In the genomic region with DNA sequence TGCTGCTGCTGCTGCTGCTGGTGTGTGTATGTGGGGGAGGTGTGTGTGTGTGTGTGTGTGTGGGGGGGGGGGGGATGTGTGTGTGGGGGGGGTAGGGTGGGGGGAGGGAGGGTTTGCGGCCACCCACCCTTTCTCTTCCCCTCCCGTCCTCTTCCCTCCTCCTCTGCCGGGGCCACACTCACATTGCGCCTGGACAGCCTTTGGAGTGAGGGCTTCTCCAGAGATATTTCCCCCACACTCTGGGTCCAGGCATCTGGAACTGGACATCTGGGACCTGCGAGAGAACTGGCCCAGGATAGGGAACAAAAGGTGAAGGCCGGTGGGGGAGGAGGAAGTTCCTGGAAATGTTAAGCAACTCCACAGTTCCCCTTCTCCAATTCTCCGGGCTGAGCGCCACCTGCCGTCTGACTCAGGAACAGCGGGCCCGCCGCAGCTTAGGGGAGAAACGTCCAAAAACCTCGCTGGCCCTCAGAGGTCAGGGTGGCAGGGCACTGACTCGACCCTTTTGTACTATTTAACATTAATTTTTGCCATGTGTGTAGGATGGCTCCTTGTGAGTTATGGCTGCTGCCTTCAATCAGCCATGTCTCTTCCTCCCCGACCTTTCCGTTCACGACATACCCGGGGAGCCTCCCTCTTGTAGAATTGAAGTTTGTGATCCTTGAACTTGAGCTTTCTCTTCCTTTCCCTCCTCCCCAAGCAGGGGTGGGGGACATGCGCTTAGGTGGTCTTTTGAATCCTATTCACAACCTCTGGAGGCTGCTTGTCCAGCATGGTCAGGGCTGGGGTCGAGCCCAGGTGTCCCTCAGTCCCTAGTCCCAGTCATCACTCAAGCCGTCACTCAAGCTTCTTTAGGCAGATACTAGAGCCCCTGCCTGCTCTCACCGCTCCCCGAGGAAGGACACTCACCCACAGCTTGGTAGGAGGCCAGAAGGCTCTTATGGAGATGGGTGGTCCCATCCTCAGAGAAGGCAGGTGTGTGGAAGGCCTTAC, we compare ENCODE assay signal across 8 cellular contexts. TPM values are rescaled to one million over a fixed set of nuclear protein-coding genes. Genes with fewer than 3 reads are reported as not detected.
DNase-seq lines count a peak whose midpoint lies in the region; ATAC-seq and TF ChIP-seq lines count a peak whose summit lies in the region.

Gene C1RL, minus strand, starts transcription at position 287 of the 993 bp plus-strand sequence. Its CDS starts 34 bp downstream, at position 253.

- H3K9me3 ChIP-seq in Karpas-422 (ENCODE audit: low read length) (peaks cover 4% of the 10 kb centered on the region; the same call in 1 of the 2 replicates), fibroblast of lung (ENCODE audit: control insufficient read depth, insufficient read depth, low read depth, low read length) (no peaks in the 10 kb centered on the region)

- H3K79me2 ChIP-seq in Karpas-422 (ENCODE audit: low read length) (peaks cover 35% of the 10 kb centered on the region), fibroblast of lung (ENCODE audit: control insufficient read depth, insufficient read depth, low read length) (peaks cover 11% of the 10 kb centered on the region)

- H3K27me3 ChIP-seq in Karpas-422 (ENCODE audit: low read length) (no peaks in the 10 kb centered on the region), fibroblast of lung (ENCODE audit: control insufficient read depth, insufficient read depth, low read length) (no peaks in the 10 kb centered on the region)

- TF ChIP-seq CTCF in GM12865 (IDR thresholded peaks at IDR 0.05; ENCODE audit: insufficient read depth, low read depth, low read length, missing control alignments) (peak; percentile 95), fibroblast of lung (conservative IDR thresholded peaks at IDR 0.05 in 1 of 2, IDR thresholded peaks at IDR 0.05 in 1 of 2; ENCODE audit: low read depth in 1 of 2, low read length in 2 of 2) (peak; percentile 95 to 96)

- H3K36me3 ChIP-seq in Karpas-422 (ENCODE audit: insufficient read depth, low read length) = peaks cover 17% of the 10 kb centered on the region
- H3K36me3 ChIP-seq in fibroblast of lung (ENCODE audit: control insufficient read depth, insufficient read depth, low read length) = peaks cover 4% of the 10 kb centered on the region

- no peaks in the 10 kb centered on the region for H3K27me3 Mint-ChIP-seq in naive thymus-derived CD8-positive, alpha-beta T cell
- no peaks in the 10 kb centered on the region for H3K27me3 Mint-ChIP-seq in stimulated activated memory B cell treated with anti-CD40 and anti-IgM and Interleukin-4, amounts not matched to agents 10 μg/mL and 1 μg/mL and 100 μg/mL, for 72 hours

- DNase-seq in GM12865 (ENCODE audit: low read depth) (peak; percentile 85), Karpas-422 (peak; percentile 92), RPMI8226 (peak; percentile 78), fibroblast of lung (ENCODE audit: low read depth in 2 of 2) (peak; percentile 76 to 95)
- DNase-seq in activated T-helper 1 cell treated with anti-CD3 and anti-CD28 coated beads, Interleukin-2, amount 50 U/mL, for 16 hours (ENCODE audit: low read depth in 1 of 2, low spot score in 1 of 2) = peak; percentile 71 to 73
- DNase-seq in naive thymus-derived CD8-positive, alpha-beta T cell = peak; percentile 34 to 86 (median 74)

- peaks cover 1 to 16% (median 9%) of the 10 kb centered on the region in 9 donors for H3K9me3 Mint-ChIP-seq in naive thymus-derived CD8-positive, alpha-beta T cell
- H3K9me3 Mint-ChIP-seq in stimulated activated memory B cell treated with anti-CD40 and anti-IgM and Interleukin-4, amounts not matched to agents 10 μg/mL and 1 μg/mL and 100 μg/mL, for 72 hours = peaks cover 9% of the 10 kb centered on the region

- peaks cover 10 to 14% (median 13%) of the 10 kb centered on the region in 3 donors for H3K36me3 Mint-ChIP-seq in naive thymus-derived CD8-positive, alpha-beta T cell
- peaks cover 20% of the 10 kb centered on the region for H3K36me3 Mint-ChIP-seq in stimulated activated memory B cell treated with anti-CD40 and anti-IgM and Interleukin-4, amounts not matched to agents 10 μg/mL and 1 μg/mL and 100 μg/mL, for 72 hours

- H3K4me3 Mint-ChIP-seq in naive thymus-derived CD8-positive, alpha-beta T cell = peak within 1 kb of the TSS; percentile 90 to 96 (median 94)
- peak within 1 kb of the TSS; percentile 94 for H3K4me3 Mint-ChIP-seq in stimulated activated memory B cell treated with anti-CD40 and anti-IgM and Interleukin-4, amounts not matched to agents 10 μg/mL and 1 μg/mL and 100 μg/mL, for 72 hours

- peaks cover 26 to 50% (median 45%) of the 10 kb centered on the region in 4 donors for H3K4me1 Mint-ChIP-seq in naive thymus-derived CD8-positive, alpha-beta T cell
- peaks cover 39% of the 10 kb centered on the region for H3K4me1 Mint-ChIP-seq in stimulated activated memory B cell treated with anti-CD40 and anti-IgM and Interleukin-4, amounts not matched to agents 10 μg/mL and 1 μg/mL and 100 μg/mL, for 72 hours

- H4K20me1 ChIP-seq in Karpas-422 (ENCODE audit: insufficient read depth, low read depth, low read length) (no peaks in the 10 kb centered on the region), fibroblast of lung (ENCODE audit: control insufficient read depth, extremely low read depth, insufficient read depth, low read length) (no peaks in the 10 kb centered on the region)

- H3K9ac ChIP-seq in Karpas-422 (ENCODE audit: low read length) (peak within 1 kb of the TSS; percentile 96), fibroblast of lung (ENCODE audit: insufficient read depth, low read length) (peak within 1 kb of the TSS; percentile 87)

- POLR2A ChIA-PET in naive thymus-derived CD8-positive, alpha-beta T cell (lab: Charles Lee) = interaction anchor here (0.6 to 3.1 kb wide), 16 partner anchors 14 to 385 kb away, joined by 3 to 23 read pairs (median 6); partner anchors contain the start of genes C12orf57, COPS7A, MLF2 and RNU7-1

- H2AFZ ChIP-seq in Karpas-422 (ENCODE audit: low read length) (peak within 1 kb of the TSS; percentile 21; the same call in 1 of the 2 replicates), fibroblast of lung (ENCODE audit: low read length) (peak within 1 kb of the TSS; percentile 57)

- peak within 1 kb of the TSS; percentile 94 for H3K27ac ChIP-seq in Karpas-422 (ENCODE audit: low read length)
- peak within 1 kb of the TSS; percentile 97 for H3K27ac ChIP-seq in fibroblast of lung (ENCODE audit: insufficient read depth, low read length)

- peak; percentile 35 to 38 for ATAC-seq in naive thymus-derived CD8-positive, alpha-beta T cell
- peak; percentile 61 for ATAC-seq in stimulated activated memory B cell treated with anti-CD40 and anti-IgM and Interleukin-4, amounts not matched to agents 10 μg/mL and 1 μg/mL and 100 μg/mL, for 72 hours
- ATAC-seq in HG03378 (IDR thresholded peaks at IDR 0.05; ENCODE audit: unreplicated experiment) = no peak

- H3K9me2 ChIP-seq in Karpas-422 (replicated peaks; ENCODE audit: insufficient read depth, low read length) = no peaks in the 10 kb centered on the region

- H3K4me2 ChIP-seq in Karpas-422 (ENCODE audit: low read depth, low read length, poor library complexity, severe bottlenecking) (peak within 1 kb of the TSS; percentile 84), fibroblast of lung (ENCODE audit: extremely low read depth, insufficient read depth, low read length) (peak within 1 kb of the TSS; percentile 98)

- H3K4me1 ChIP-seq in Karpas-422 (ENCODE audit: low read length) (peaks cover 51% of the 10 kb centered on the region), fibroblast of lung (ENCODE audit: control insufficient read depth, extremely low read depth, insufficient read depth, low read length) (peaks cover 5% of the 10 kb centered on the region)

- peak within 1 kb of the TSS; percentile 89 to 97 (median 94) for H3K27ac Mint-ChIP-seq in naive thymus-derived CD8-positive, alpha-beta T cell
- peak within 1 kb of the TSS; percentile 98 for H3K27ac Mint-ChIP-seq in stimulated activated memory B cell treated with anti-CD40 and anti-IgM and Interleukin-4, amounts not matched to agents 10 μg/mL and 1 μg/mL and 100 μg/mL, for 72 hours

- peak within 1 kb of the TSS; percentile 93 for H3K4me3 ChIP-seq in GM12865 (ENCODE audit: low read depth, low read length)
- peak within 1 kb of the TSS; percentile 84 for H3K4me3 ChIP-seq in Karpas-422 (ENCODE audit: low read length)
- peak within 1 kb of the TSS; percentile 72 to 86 (median 84) for H3K4me3 ChIP-seq in fibroblast of lung (replicated peaks in 1 of 4; ENCODE audit: control extremely low read depth in 1 of 4, insufficient read depth in 1 of 4, low read depth in 3 of 4, low read length in 4 of 4)

RNA-seq across cellular contexts. Expression of gene C1RL, which starts in this region (rescaled TPM):
- total RNA-seq in Karpas-422 (2014; rRNA removed; shearing (Covaris generic); ENCODE audit: low replicate concordance) = 47.7 and 81.5 TPM in 2 replicates
- 34.4 and 64.9 TPM in 2 replicates for total RNA-seq in fibroblast of lung
- 26.8 and 46.2 TPM in 2 replicates for polyA plus RNA-seq in fibroblast of lung
- polyA plus RNA-seq in fibroblast of lung (2012) = 24.4 and 63.2 TPM in 2 replicates
- 93.1 and 137 TPM in 2 replicates for polyA minus RNA-seq in fibroblast of lung (ENCODE audit: low replicate concordance)
- 10 to 100 TPM; 20.7 to 24.1 TPM for total RNA-seq in naive thymus-derived CD8-positive, alpha-beta T cell
- 1 to 10 TPM; 3.7 to 5.7 (median 4.8) TPM for polyA plus RNA-seq in naive thymus-derived CD8-positive, alpha-beta T cell
